ENCODE assay signal across 11 cellular contexts in the genomic region with DNA sequence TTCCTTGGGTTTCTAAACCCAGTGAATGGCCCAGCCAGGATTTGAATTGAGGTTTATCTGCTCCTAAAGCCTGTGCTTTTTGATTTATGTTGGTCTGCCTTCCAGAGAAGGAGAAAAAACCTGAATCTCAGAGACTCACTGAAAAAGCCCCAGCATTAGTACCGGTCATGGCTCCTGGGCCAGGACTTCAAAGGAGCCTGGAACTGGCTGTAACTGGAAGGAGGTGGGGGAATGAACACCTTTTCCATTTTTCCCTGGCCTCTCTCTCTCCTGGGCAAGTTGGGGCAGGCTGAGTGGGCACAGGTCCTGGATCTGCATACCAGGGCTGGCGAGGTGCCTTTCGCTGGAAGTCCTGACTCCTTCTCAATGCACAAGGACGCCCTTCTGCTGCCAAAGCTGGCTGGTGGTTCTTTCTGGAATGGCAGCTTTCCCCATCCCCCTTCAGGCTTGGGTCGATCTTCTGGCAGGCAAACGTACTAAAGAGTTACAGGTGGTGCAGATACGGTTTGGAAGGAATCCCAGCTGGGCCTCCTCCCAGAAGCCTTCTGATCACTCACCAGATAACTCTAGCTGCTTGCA.
DNase-seq lines count a peak whose midpoint lies in the region; ATAC-seq, FAIRE-seq and TF ChIP-seq lines count a peak whose summit lies in the region.
"Had no signal": no experiment of that assay in that cellular context is flagged by ENCODE, and none has a peak within 500 bp of the region (broad histone marks: within the 10 kb centered on the region; RNA-seq: fewer than 3 reads in every experiment).

No MANE protein-coding gene starts in this region.

- H3K9me3 Mint-ChIP-seq in WTC11: peaks cover 5% of the 10 kb centered on the region

- H3K27ac ChIP-seq in testis (no peak overlapping the region), WERI-Rb-1 (no peak overlapping the region)

- TF ChIP-seq POLR2A in testis (IDR thresholded peaks at IDR 0.05): no peak

- H3K9me3 ChIP-seq in testis: no peaks in the 10 kb centered on the region
- no peaks in the 10 kb centered on the region for H3K9me3 ChIP-seq in WERI-Rb-1 (ENCODE audit: severe bottlenecking)

- no peaks in the 10 kb centered on the region for H3K27me3 Mint-ChIP-seq in WTC11 (ENCODE audit: low read depth)

- intact Hi-C loops in left cardiac atrium (cut with DNase I): no loop called here
- intact Hi-C loops in testis (cut with DNase I; ENCODE audit: low total_unique reads): no loop called here

- H3K4me3 Mint-ChIP-seq in WTC11: no peak overlapping the region

- 0 out of 2 replicates have a peak, but pooled peaks cover 3% of the 10 kb centered on the region for H3K4me1 Mint-ChIP-seq in WTC11

- H3K4me3 ChIP-seq in testis: no peak overlapping the region
- H3K4me3 ChIP-seq in WERI-Rb-1 (ENCODE audit: low read depth, low read length): no peak overlapping the region

- H3K27me3 ChIP-seq in testis: no peaks in the 10 kb centered on the region
- H3K27me3 ChIP-seq in WERI-Rb-1 (ENCODE audit: insufficient read depth, low read depth, severe bottlenecking): no peaks in the 10 kb centered on the region

- DNase-seq in HTR-8/SVneo (ENCODE audit: insufficient read length, low spot score): peak; percentile 25
- peak; percentile 19 for DNase-seq in WTC11 (ENCODE audit: low spot score)
- no peak for DNase-seq in left cardiac atrium
- DNase-seq in testis: peak; percentile 69
- DNase-seq in NOMO-1 treated with dmso at 0.1 percent for 144 hours (lab: John Stamatoyannopoulos, UW; ENCODE audit: unreplicated experiment): no peak
- no peak for DNase-seq in WERI-Rb-1
- DNase-seq: central memory CD4-positive, alpha-beta T cell; NCI-H1436 treated with DMSO at 0.1 percent for 48 hours; OCI-M1 had no signal

- CTCF ChIA-PET in WTC11 (lab: Charles Lee): no interaction called here

- no peak for FAIRE-seq in HTR-8/SVneo (lab: Jason Lieb, UNC)
- FAIRE-seq: D721Med had no signal

- no peaks in the 10 kb centered on the region for H3K4me1 ChIP-seq in testis

- ATAC-seq in WTC11 (peak; percentile 80), left cardiac atrium (peak; percentile 42 to 45), HG02798 (IDR thresholded peaks at IDR 0.05; ENCODE audit: poor library complexity, unreplicated experiment) (no peak)

- H3K36me3 ChIP-seq in testis (ENCODE audit: low read depth, missing control alignments): no peaks in the 10 kb centered on the region
- no peaks in the 10 kb centered on the region for H3K36me3 ChIP-seq in WERI-Rb-1

- no peak overlapping the region for H3K27ac Mint-ChIP-seq in WTC11

- POLR2A ChIA-PET in WTC11 (lab: Charles Lee): no interaction called here

- no peak for TF ChIP-seq CTCF in WTC11 (IDR thresholded peaks at IDR 0.05)
- TF ChIP-seq CTCF in testis (IDR thresholded peaks at IDR 0.05): no peak
- TF ChIP-seq CTCF in WERI-Rb-1 (IDR thresholded peaks at IDR 0.05; ENCODE audit: low read depth, low read length): no peak

- no peaks in the 10 kb centered on the region for H3K36me3 Mint-ChIP-seq in WTC11

- 42 to 65% methylated on average over 7 of the region's 7 CpGs for WGBS in testis, 2 donors

TF ChIP-seq in WTC11, 78 proteins besides CTCF, POLR2A, EP300 and RAD21:
- no peak for TF ChIP-seq ESRRA (CRISPR knock-in tag; IDR thresholded peaks at IDR 0.05; ENCODE audit: borderline replicate concordance)
- TF ChIP-seq, protein P1, sequence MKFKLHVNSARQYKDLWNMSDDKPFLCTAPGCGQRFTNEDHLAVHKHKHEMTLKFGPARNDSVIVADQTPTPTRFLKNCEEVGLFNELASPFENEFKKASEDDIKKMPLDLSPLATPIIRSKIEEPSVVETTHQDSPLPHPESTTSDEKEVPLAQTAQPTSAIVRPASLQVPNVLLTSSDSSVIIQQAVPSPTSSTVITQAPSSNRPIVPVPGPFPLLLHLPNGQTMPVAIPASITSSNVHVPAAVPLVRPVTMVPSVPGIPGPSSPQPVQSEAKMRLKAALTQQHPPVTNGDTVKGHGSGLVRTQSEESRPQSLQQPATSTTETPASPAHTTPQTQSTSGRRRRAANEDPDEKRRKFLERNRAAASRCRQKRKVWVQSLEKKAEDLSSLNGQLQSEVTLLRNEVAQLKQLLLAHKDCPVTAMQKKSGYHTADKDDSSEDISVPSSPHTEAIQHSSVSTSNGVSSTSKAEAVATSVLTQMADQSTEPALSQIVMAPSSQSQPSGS (CRISPR knock-in tag; IDR thresholded peaks at IDR 0.05; ENCODE audit: borderline replicate concordance, low read depth): no peak
- no peak for TF ChIP-seq NR1H2 (CRISPR knock-in tag; IDR thresholded peaks at IDR 0.05)
- no peak for TF ChIP-seq SOX15 (CRISPR knock-in tag; IDR thresholded peaks at IDR 0.05)
- TF ChIP-seq, protein P2, sequence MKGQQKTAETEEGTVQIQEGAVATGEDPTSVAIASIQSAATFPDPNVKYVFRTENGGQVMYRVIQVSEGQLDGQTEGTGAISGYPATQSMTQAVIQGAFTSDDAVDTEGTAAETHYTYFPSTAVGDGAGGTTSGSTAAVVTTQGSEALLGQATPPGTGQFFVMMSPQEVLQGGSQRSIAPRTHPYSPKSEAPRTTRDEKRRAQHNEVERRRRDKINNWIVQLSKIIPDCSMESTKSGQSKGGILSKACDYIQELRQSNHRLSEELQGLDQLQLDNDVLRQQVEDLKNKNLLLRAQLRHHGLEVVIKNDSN (CRISPR knock-in tag; IDR thresholded peaks at IDR 0.05): no peak

Comparison
In these comparisons a context has a peak if more than half of its experiments do, and no peak if none do; other contexts are left out.
1. DNase-seq: peak in HTR-8/SVneo (single experiment), WTC11 (single experiment) and testis (single experiment); none in left cardiac atrium (single experiment), NOMO-1 treated with dmso at 0.1 percent for 144 hours (single experiment) and WERI-Rb-1 (single experiment).